18 cellular contexts compared by ENCODE assay signal in the genomic region with DNA sequence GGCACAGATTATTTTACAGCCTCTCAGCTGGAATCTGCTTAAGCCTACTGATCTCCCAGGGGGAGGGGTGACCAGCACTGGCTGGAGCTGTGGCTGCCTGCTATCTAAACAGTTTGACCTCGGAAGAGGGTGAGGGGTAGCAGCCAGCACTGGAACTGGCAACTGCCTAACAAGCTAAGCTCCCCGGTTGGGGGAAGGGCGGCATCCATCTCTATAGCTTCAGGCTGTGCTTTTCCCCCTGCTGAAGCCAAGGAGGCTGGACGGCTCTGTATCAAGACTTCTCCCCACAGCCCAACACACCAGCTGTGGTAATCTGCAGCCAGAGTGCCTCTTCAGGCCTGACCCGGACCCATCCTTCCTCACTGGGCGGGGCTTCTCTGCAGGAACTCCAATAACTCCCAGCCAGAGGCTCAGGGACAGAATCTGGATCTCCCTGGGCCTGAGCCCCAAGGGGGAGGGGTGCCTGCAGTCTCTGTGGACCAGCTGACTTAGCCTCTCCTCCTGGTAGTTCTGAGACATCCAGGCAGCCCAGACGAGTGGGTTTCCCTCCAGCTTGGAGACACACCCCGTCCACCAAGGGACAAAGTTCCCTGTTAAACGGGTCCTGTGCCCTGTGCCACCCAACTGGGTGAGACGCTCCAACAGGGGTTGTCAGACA.
DNase-seq lines count a peak whose midpoint lies in the region; ATAC-seq and TF ChIP-seq lines count a peak whose summit lies in the region.
"Had no signal": no experiment of that assay in that cellular context is flagged by ENCODE, and none has a peak within 500 bp of the region (broad histone marks: within the 10 kb centered on the region; RNA-seq: fewer than 3 reads in every experiment).

No MANE protein-coding gene starts in this region.

- H3K4me2 ChIP-seq in neural progenitor cell: no peak overlapping the region
- H3K4me2 ChIP-seq: BLaER1 had no signal

- no peaks in the 10 kb centered on the region for H3K27me3 ChIP-seq in endodermal cell (ENCODE audit: control insufficient read depth, insufficient read depth, low read length, poor library complexity, severe bottlenecking)
- no peaks in the 10 kb centered on the region for H3K27me3 ChIP-seq in neural progenitor cell
- H3K27me3 ChIP-seq in upper lobe of right lung: no peaks in the 10 kb centered on the region
- H3K27me3 ChIP-seq in H7 (ENCODE audit: control insufficient read depth, insufficient read depth, low read length): no peaks in the 10 kb centered on the region
- H3K27me3 ChIP-seq: BLaER1, MG63 had no signal

- H3K27me3 Mint-ChIP-seq in endodermal cell (ENCODE audit: insufficient read depth): peaks cover 4% of the 10 kb centered on the region
- H3K27me3 Mint-ChIP-seq in neural progenitor cell (ENCODE audit: insufficient read depth, low read depth): no peaks in the 10 kb centered on the region
- H3K27me3 Mint-ChIP-seq: CD8-positive, alpha-beta memory T cell had no signal

- peak; percentile 4 for DNase-seq in H4 (ENCODE audit: low spot score)
- DNase-seq in NCI-H69 (lab: John Stamatoyannopoulos, UW): peak; percentile 6
- peak; percentile 79 for DNase-seq in endodermal cell
- peak; percentile 60 for DNase-seq in neural progenitor cell (ENCODE audit: low spot score)
- no peak for DNase-seq in upper lobe of right lung
- no peak for DNase-seq in H7
- DNase-seq: CD8-positive, alpha-beta memory T cell; EL; MG63; NCI-H1092 treated with DMSO at 0.1 percent for 48 hours; NCI-H1694; NCI-H2107; NCI-H345; SHP77 treated with DMSO at 0.1 percent for 48 hours had no signal

- H3K9me3 ChIP-seq in endodermal cell (ENCODE audit: control insufficient read depth, low read length) (no peaks in the 10 kb centered on the region), neural progenitor cell (ENCODE audit: low read depth) (no peaks in the 10 kb centered on the region), upper lobe of right lung (no peaks in the 10 kb centered on the region)
- H3K9me3 ChIP-seq: MG63 had no signal

- peaks cover 13% of the 10 kb centered on the region for H3K4me1 Mint-ChIP-seq in endodermal cell
- H3K4me1 Mint-ChIP-seq in neural progenitor cell: peaks cover 3% of the 10 kb centered on the region
- H3K4me1 Mint-ChIP-seq: CD8-positive, alpha-beta memory T cell had no signal

- ATAC-seq in HG03378 (IDR thresholded peaks at IDR 0.05; ENCODE audit: unreplicated experiment) (no peak), upper lobe of right lung (no peak)
- ATAC-seq: HepG2, Panc1 had no signal

- no peak overlapping the region for H3K9ac ChIP-seq in endodermal cell (ENCODE audit: extremely low read depth, low read length, poor library complexity, severe bottlenecking)
- H3K9ac ChIP-seq in neural progenitor cell: no peak overlapping the region
- H3K9ac ChIP-seq: BLaER1 had no signal

- H3K4me1 ChIP-seq in endodermal cell (ENCODE audit: control insufficient read depth, insufficient read depth, low read length) (peaks cover 7% of the 10 kb centered on the region), neural progenitor cell (peaks cover 5% of the 10 kb centered on the region), upper lobe of right lung (no peaks in the 10 kb centered on the region)
- H3K4me1 ChIP-seq: BLaER1 had no signal

- H3K79me2 ChIP-seq in neural progenitor cell (ENCODE audit: low read depth): no peaks in the 10 kb centered on the region

- H3K9me3 Mint-ChIP-seq in endodermal cell (peaks cover 10% of the 10 kb centered on the region), neural progenitor cell (peaks cover 17% of the 10 kb centered on the region)

- H2AFZ ChIP-seq in neural progenitor cell (replicated peaks): peak overlapping the region; percentile 68

- H3K27ac Mint-ChIP-seq in endodermal cell (no peak overlapping the region), neural progenitor cell (no peak overlapping the region)
- H3K27ac Mint-ChIP-seq: CD8-positive, alpha-beta memory T cell had no signal

- no peak for TF ChIP-seq CTCF in endodermal cell (conservative IDR thresholded peaks at IDR 0.05)
- TF ChIP-seq CTCF in neural progenitor cell (IDR thresholded peaks at IDR 0.05): no peak
- TF ChIP-seq CTCF in upper lobe of right lung (IDR thresholded peaks at IDR 0.05): no peak

- H3K36me3 ChIP-seq in endodermal cell (ENCODE audit: control insufficient read depth, insufficient read depth, low read length) (no peaks in the 10 kb centered on the region), neural progenitor cell (no peaks in the 10 kb centered on the region), upper lobe of right lung (no peaks in the 10 kb centered on the region), H7 (replicated peaks; ENCODE audit: control insufficient read depth, insufficient read depth, low read length) (no peaks in the 10 kb centered on the region)
- H3K36me3 ChIP-seq: BLaER1, MG63 had no signal

- H3K27ac ChIP-seq in endodermal cell (ENCODE audit: low read depth, low read length) (no peak overlapping the region), neural progenitor cell (no peak overlapping the region), upper lobe of right lung (no peak overlapping the region)
- H3K27ac ChIP-seq: BLaER1 had no signal

- no peaks in the 10 kb centered on the region for H4K20me1 ChIP-seq in neural progenitor cell (ENCODE audit: low read depth)
- H4K20me1 ChIP-seq: BLaER1 had no signal

- WGBS in endodermal cell (ENCODE audit: insufficient coverage in 1 of 2, insufficient read length in 1 of 2), 2 experiments: 73 to 93% methylated on average over 4 to 10 of the region's 10 CpGs

- H3F3A ChIP-seq in neural progenitor cell (ENCODE audit: low read depth): no peaks in the 10 kb centered on the region

- H3K36me3 Mint-ChIP-seq in endodermal cell (ENCODE audit: low read depth): no peaks in the 10 kb centered on the region
- no peaks in the 10 kb centered on the region for H3K36me3 Mint-ChIP-seq in neural progenitor cell
- H3K36me3 Mint-ChIP-seq: CD8-positive, alpha-beta memory T cell had no signal

- H3K4me3 ChIP-seq in endodermal cell (ENCODE audit: low read length) (no peak overlapping the region), neural progenitor cell (no peak overlapping the region), upper lobe of right lung (no peak overlapping the region), H7 (ENCODE audit: insufficient read depth, low read depth, low read length) (no peak overlapping the region)
- H3K4me3 ChIP-seq: BLaER1, MG63 had no signal

- intact Hi-C loops in upper lobe of right lung (cut with DNase I): no loop called here

- H3K4me3 Mint-ChIP-seq in endodermal cell (no peak overlapping the region), neural progenitor cell (no peak overlapping the region)
- H3K4me3 Mint-ChIP-seq: CD8-positive, alpha-beta memory T cell had no signal

Comparison
In these comparisons a context has a peak if more than half of its experiments do, and no peak if none do; other contexts are left out.
1. DNase-seq: peak in H4 (single experiment), NCI-H69 (single experiment), endodermal cell (single experiment) and neural progenitor cell (single experiment); none in upper lobe of right lung (single experiment) and H7 (single experiment).